Comparison of ENCODE assay signal across 7 cellular contexts in genomic region chr15:28096720-28097431, GRCh38.
A peak's percentile ranks its signal among the peaks of the same experiment; 100 is the strongest.
DNase-seq lines count a peak whose midpoint lies in the region; ATAC-seq and TF ChIP-seq lines count a peak whose summit lies in the region.

No MANE protein-coding gene starts in this region.

- peak overlapping the region; percentile 40 for H3K4me3 ChIP-seq in HFF-Myc (replicated peaks; ENCODE audit: low read depth, low read length)

- peaks cover 34% of the 10 kb centered on the region for H3K4me1 Mint-ChIP-seq in activated naive CD8-positive, alpha-beta T cell (ENCODE audit: low read depth)
- peaks cover 29 to 37% of the 10 kb centered on the region in 2 donors for H3K4me1 Mint-ChIP-seq in stimulated activated naive B cell treated with anti-CD40 and anti-IgM and Interleukin-4, amounts not matched to agents 10 μg/mL and 1 μg/mL and 100 μg/mL, for 72 hours

- no peak for TF ChIP-seq CTCF in HFF-Myc (IDR thresholded peaks at IDR 0.05; ENCODE audit: low read depth, low read length, missing control alignments)

- DNase-seq in HFF-Myc (ENCODE audit: extremely low read depth, low read depth) = no peak
- DNase-seq in islet precursor cell = peak; percentile 66
- DNase-seq in stimulated activated naive B cell treated with anti-CD40 and anti-IgM and Interleukin-4, amounts not matched to agents 10 μg/mL and 1 μg/mL and 100 μg/mL, for 72 hours = no peak
- no peak for DNase-seq in inferior parietal cortex (ENCODE audit: extremely low spot score)

- H3K36me3 Mint-ChIP-seq in activated naive CD8-positive, alpha-beta T cell = no peaks in the 10 kb centered on the region
- H3K36me3 Mint-ChIP-seq in stimulated activated naive B cell treated with anti-CD40 and anti-IgM and Interleukin-4, amounts not matched to agents 10 μg/mL and 1 μg/mL and 100 μg/mL, for 72 hours = peaks cover 0 to 3% of the 10 kb centered on the region in 2 donors

- peak overlapping the region; percentile 85 for H3K4me3 Mint-ChIP-seq in activated naive CD8-positive, alpha-beta T cell
- peak overlapping the region; percentile 85 for H3K4me3 Mint-ChIP-seq in stimulated activated naive B cell treated with anti-CD40 and anti-IgM and Interleukin-4, amounts not matched to agents 10 μg/mL and 1 μg/mL and 100 μg/mL, for 72 hours

- H3K9me3 Mint-ChIP-seq in activated naive CD8-positive, alpha-beta T cell (ENCODE audit: low read depth) = no peaks in the 10 kb centered on the region
- no peaks in the 10 kb centered on the region for H3K9me3 Mint-ChIP-seq in stimulated activated naive B cell treated with anti-CD40 and anti-IgM and Interleukin-4, amounts not matched to agents 10 μg/mL and 1 μg/mL and 100 μg/mL, for 72 hours

- ATAC-seq in stimulated activated naive B cell treated with anti-CD40 and anti-IgM and Interleukin-4, amounts not matched to agents 10 μg/mL and 1 μg/mL and 100 μg/mL, for 72 hours (replicated peaks) = no peak
- no peak for ATAC-seq in HG03159 (IDR thresholded peaks at IDR 0.05; ENCODE audit: unreplicated experiment)
- ATAC-seq in GM19467 (IDR thresholded peaks at IDR 0.05; ENCODE audit: unreplicated experiment) = no peak

- no peak overlapping the region for H3K27ac Mint-ChIP-seq in activated naive CD8-positive, alpha-beta T cell
- H3K27ac Mint-ChIP-seq in stimulated activated naive B cell treated with anti-CD40 and anti-IgM and Interleukin-4, amounts not matched to agents 10 μg/mL and 1 μg/mL and 100 μg/mL, for 72 hours = no peak overlapping the region

- H3K27me3 Mint-ChIP-seq in activated naive CD8-positive, alpha-beta T cell = peaks cover 40% of the 10 kb centered on the region
- peaks cover 46 to 62% of the 10 kb centered on the region in 2 donors for H3K27me3 Mint-ChIP-seq in stimulated activated naive B cell treated with anti-CD40 and anti-IgM and Interleukin-4, amounts not matched to agents 10 μg/mL and 1 μg/mL and 100 μg/mL, for 72 hours
